Comparison of ENCODE assay signal across 1 cellular context in genomic region chr20:40314278-40314677, GRCh38.
TF ChIP-seq lines count a peak whose summit lies in the region.

No MANE protein-coding gene starts in this region.

TF ChIP-seq in endothelial cell of umbilical vein, 7 proteins besides CTCF, POLR2A, EP300 and RAD21 (continued from another document):
- TF ChIP-seq GATA2 (IDR thresholded peaks at IDR 0.05; ENCODE audit: insufficient read depth, insufficient read length, low read depth, low read length) (no peak), FOS (IDR thresholded peaks at IDR 0.05; ENCODE audit: borderline replicate concordance, insufficient read depth, low read length) (no peak)
- TF ChIP-seq, protein P1, sequence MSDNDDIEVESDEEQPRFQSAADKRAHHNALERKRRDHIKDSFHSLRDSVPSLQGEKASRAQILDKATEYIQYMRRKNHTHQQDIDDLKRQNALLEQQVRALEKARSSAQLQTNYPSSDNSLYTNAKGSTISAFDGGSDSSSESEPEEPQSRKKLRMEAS (IDR thresholded peaks at IDR 0.05; ENCODE audit: insufficient read depth, insufficient read length): no peak
